ENCODE assay signal across 1 cellular context in the genomic region with DNA sequence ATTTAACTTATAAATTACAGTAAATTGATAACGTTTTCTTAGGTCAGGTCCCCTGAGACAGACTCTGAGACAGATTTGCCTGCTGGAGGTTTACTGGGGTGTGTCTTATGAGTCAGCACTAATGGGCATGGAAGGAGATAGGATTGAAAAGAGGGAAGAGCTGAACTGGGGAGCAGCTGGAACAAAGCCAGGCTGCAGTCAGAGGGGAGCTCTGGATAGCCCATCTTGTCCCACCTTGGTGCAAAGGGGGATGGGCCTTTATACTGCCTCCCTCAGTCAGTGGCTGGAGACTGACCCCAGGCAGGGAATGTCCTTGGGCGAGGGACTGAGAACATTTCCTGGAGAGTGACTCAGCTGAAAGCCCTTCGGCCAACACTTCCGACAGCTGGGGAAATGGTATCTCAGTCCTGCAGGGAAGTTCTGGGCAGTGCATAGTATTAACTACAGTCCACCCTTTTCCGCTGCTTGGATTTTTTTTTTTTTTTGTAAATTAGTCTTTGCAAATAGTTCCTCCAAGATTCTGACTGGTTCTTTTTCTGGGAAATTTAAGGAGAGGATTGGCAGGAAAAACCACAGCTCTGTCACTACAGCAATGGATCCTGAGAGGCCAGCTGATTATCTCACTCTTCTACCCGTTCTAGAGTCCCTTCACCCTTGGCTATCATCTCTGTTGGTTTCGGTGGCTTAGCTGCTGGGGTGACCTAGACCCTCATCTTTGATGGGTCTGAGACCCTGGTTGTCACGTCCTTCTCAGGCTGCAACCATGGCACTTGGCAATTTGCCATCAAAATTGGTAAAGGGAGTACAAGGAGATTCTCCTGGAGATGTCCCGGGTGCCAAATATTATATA.
TF ChIP-seq lines count a peak whose summit lies in the region.

No MANE protein-coding gene starts in this region.

TF ChIP-seq in K562, 482 proteins besides CTCF, POLR2A, EP300 and RAD21 (continued from another document and continues in another):
- peak; percentile 68 for TF ChIP-seq VEZF1 (CRISPR knock-in tag; IDR thresholded peaks at IDR 0.05)
- TF ChIP-seq, protein P1, sequence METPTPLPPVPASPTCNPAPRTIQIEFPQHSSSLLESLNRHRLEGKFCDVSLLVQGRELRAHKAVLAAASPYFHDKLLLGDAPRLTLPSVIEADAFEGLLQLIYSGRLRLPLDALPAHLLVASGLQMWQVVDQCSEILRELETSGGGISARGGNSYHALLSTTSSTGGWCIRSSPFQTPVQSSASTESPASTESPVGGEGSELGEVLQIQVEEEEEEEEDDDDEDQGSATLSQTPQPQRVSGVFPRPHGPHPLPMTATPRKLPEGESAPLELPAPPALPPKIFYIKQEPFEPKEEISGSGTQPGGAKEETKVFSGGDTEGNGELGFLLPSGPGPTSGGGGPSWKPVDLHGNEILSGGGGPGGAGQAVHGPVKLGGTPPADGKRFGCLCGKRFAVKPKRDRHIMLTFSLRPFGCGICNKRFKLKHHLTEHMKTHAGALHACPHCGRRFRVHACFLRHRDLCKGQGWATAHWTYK (CRISPR knock-in tag; IDR thresholded peaks at IDR 0.05), result peak; percentile 74; the same call in 1 of the 2 replicates
- 0 out of 2 replicates have a peak, but pooled peaks have one; percentile 5 for TF ChIP-seq DEAF1 (CRISPR knock-in tag; IDR thresholded peaks at IDR 0.05)
- 0 out of 2 replicates have a peak, but pooled peaks have one; percentile 16 for TF ChIP-seq ZKSCAN1 (IDR thresholded peaks at IDR 0.05; ENCODE audit: low read depth, low read length)
- TF ChIP-seq, protein P2, sequence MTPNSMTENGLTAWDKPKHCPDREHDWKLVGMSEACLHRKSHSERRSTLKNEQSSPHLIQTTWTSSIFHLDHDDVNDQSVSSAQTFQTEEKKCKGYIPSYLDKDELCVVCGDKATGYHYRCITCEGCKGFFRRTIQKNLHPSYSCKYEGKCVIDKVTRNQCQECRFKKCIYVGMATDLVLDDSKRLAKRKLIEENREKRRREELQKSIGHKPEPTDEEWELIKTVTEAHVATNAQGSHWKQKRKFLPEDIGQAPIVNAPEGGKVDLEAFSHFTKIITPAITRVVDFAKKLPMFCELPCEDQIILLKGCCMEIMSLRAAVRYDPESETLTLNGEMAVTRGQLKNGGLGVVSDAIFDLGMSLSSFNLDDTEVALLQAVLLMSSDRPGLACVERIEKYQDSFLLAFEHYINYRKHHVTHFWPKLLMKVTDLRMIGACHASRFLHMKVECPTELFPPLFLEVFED (CRISPR knock-in tag; conservative IDR thresholded peaks at IDR 0.05), result 0 out of 2 replicates have a peak, but pooled peaks have one; percentile 18
- TF ChIP-seq CC2D1A (IDR thresholded peaks at IDR 0.05), result peak; percentile 85
- 0 out of 2 replicates have a peak, but pooled peaks have one; percentile 58 for TF ChIP-seq TCF7 (IDR thresholded peaks at IDR 0.05; ENCODE audit: borderline replicate concordance)
- no peak for TF ChIP-seq ZNF263 (CRISPR knock-in tag; IDR thresholded peaks at IDR 0.05; ENCODE audit: borderline replicate concordance)
- peak; percentile 14 to 91; a peak in 2 of 4 replicates for TF ChIP-seq HDAC1 (IDR thresholded peaks at IDR 0.05)
- TF ChIP-seq GABPA (tag; conservative IDR thresholded peaks at IDR 0.05; ENCODE audit: low read depth), result peak; percentile 73
- TF ChIP-seq MBD2 (IDR thresholded peaks at IDR 0.05; ENCODE audit: borderline replicate concordance, low read depth), result peak; percentile 61
- TF ChIP-seq GATA2 (CRISPR knock-in tag; IDR thresholded peaks at IDR 0.05), result peak; percentile 63
- TF ChIP-seq CHD1 (IDR thresholded peaks at IDR 0.05; ENCODE audit: low read length), result no peak
- peak; percentile 36; the same call in 1 of the 2 replicates for TF ChIP-seq HLTF (IDR thresholded peaks at IDR 0.05)
- TF ChIP-seq ZFPM2 (CRISPR knock-in tag; IDR thresholded peaks at IDR 0.05), result no peak
- TF ChIP-seq MAZ (CRISPR knock-in tag; conservative IDR thresholded peaks at IDR 0.05 in 1 of 2, IDR thresholded peaks at IDR 0.05 in 1 of 2), result peak; percentile 40 to 62; a peak in 2 of 4 replicates
- TF ChIP-seq HMBOX1 (IDR thresholded peaks at IDR 0.05), result peak; percentile 80
- TF ChIP-seq TBL1XR1 (IDR thresholded peaks at IDR 0.05; ENCODE audit: low read length in 2 of 2), result peak in 1 of 2 experiments; percentile 34; a peak in 1 of 4 replicates
- no peak for TF ChIP-seq TRIM25 (IDR thresholded peaks at IDR 0.05; ENCODE audit: borderline replicate concordance)
- peak; percentile 89 for TF ChIP-seq TEAD4 (IDR thresholded peaks at IDR 0.05; ENCODE audit: low read length)
- TF ChIP-seq TEAD4 (CRISPR knock-in tag; IDR thresholded peaks at IDR 0.05; ENCODE audit: borderline replicate concordance), result no peak
- no peak for TF ChIP-seq SAFB2 (IDR thresholded peaks at IDR 0.05; ENCODE audit: borderline replicate concordance, low read depth, low read length, severe bottlenecking)
- no peak; the same call in none of the 2 replicates for TF ChIP-seq MAFK (IDR thresholded peaks at IDR 0.05; ENCODE audit: low read length)
- TF ChIP-seq NBN (IDR thresholded peaks at IDR 0.05; ENCODE audit: low read depth), result peak; percentile 91
- 0 out of 4 replicates have a peak, but pooled peaks of 1 of the 2 experiments have one; percentile 33 for TF ChIP-seq SRF (CRISPR knock-in tag; IDR thresholded peaks at IDR 0.05)
- TF ChIP-seq POLR2AphosphoS5 (IDR thresholded peaks at IDR 0.05; ENCODE audit: control insufficient read depth, insufficient read depth, low read depth, low read length), result peak; percentile 73
- no peak for TF ChIP-seq ATF1 (CRISPR knock-in tag; IDR thresholded peaks at IDR 0.05)
- TF ChIP-seq ATF1 (tag; IDR thresholded peaks at IDR 0.05), result peak; percentile 65
- no peak for TF ChIP-seq ZNF830 (CRISPR knock-in tag; IDR thresholded peaks at IDR 0.05)
- no peak for TF ChIP-seq ZNF445 (CRISPR knock-in tag; IDR thresholded peaks at IDR 0.05; ENCODE audit: low read depth)
- 0 out of 2 replicates have a peak, but pooled peaks have one; percentile 67 for TF ChIP-seq TRIM28 (IDR thresholded peaks at IDR 0.05)
- peak; percentile 62; the same call in 1 of the 2 replicates for TF ChIP-seq PML (IDR thresholded peaks at IDR 0.05; ENCODE audit: low read length)
- TF ChIP-seq CCAR2 (IDR thresholded peaks at IDR 0.05; ENCODE audit: low read depth, low read length), result no peak
- TF ChIP-seq OTX1 (CRISPR knock-in tag; IDR thresholded peaks at IDR 0.05), result 0 out of 2 replicates have a peak, but pooled peaks have one; percentile 50
- TF ChIP-seq NCOA6 (IDR thresholded peaks at IDR 0.05), result 0 out of 2 replicates have a peak, but pooled peaks have one; percentile 4
- TF ChIP-seq MCM3 (IDR thresholded peaks at IDR 0.05), result no peak
- peak in 1 of 2 experiments; percentile 91; a peak in 2 of 3 replicates for TF ChIP-seq CBX3 (IDR thresholded peaks at IDR 0.05; ENCODE audit: borderline replicate concordance in 1 of 2, low read length in 2 of 2)
- no peak for TF ChIP-seq ZNF3 (CRISPR knock-in tag; IDR thresholded peaks at IDR 0.05)
- peak; percentile 66; the same call in 1 of the 2 replicates for TF ChIP-seq MTA2 (IDR thresholded peaks at IDR 0.05; ENCODE audit: low read depth)
- TF ChIP-seq ZKSCAN8 (CRISPR knock-in tag; IDR thresholded peaks at IDR 0.05), result peak; percentile 76; the same call in 1 of the 2 replicates
- TF ChIP-seq HNRNPL (IDR thresholded peaks at IDR 0.05; ENCODE audit: low read depth, low read length), result 0 out of 2 replicates have a peak, but pooled peaks have one; percentile 31
- TF ChIP-seq ZNF583 (CRISPR knock-in tag; IDR thresholded peaks at IDR 0.05), result peak; percentile 74; the same call in 1 of the 2 replicates
- TF ChIP-seq, protein P3, sequence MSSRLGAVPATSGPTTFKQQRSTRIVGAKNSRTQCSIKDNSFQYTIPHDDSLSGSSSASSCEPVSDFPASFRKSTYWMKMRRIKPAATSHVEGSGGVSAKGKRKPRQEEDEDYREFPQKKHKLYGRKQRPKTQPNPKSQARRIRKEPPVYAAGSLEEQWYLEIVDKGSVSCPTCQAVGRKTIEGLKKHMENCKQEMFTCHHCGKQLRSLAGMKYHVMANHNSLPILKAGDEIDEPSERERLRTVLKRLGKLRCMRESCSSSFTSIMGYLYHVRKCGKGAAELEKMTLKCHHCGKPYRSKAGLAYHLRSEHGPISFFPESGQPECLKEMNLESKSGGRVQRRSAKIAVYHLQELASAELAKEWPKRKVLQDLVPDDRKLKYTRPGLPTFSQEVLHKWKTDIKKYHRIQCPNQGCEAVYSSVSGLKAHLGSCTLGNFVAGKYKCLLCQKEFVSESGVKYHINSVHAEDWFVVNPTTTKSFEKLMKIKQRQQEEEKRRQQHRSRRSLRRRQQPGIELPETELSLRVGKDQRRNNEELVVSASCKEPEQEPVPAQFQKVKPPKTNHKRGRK (tag; IDR thresholded peaks at IDR 0.05), result no peak
- peak; percentile 88 for TF ChIP-seq SMAD4 (CRISPR knock-in tag; conservative IDR thresholded peaks at IDR 0.05)
- TF ChIP-seq CREB3L1 (IDR thresholded peaks at IDR 0.05; ENCODE audit: borderline replicate concordance, low read depth), result peak; percentile 68
- TF ChIP-seq, protein P4, sequence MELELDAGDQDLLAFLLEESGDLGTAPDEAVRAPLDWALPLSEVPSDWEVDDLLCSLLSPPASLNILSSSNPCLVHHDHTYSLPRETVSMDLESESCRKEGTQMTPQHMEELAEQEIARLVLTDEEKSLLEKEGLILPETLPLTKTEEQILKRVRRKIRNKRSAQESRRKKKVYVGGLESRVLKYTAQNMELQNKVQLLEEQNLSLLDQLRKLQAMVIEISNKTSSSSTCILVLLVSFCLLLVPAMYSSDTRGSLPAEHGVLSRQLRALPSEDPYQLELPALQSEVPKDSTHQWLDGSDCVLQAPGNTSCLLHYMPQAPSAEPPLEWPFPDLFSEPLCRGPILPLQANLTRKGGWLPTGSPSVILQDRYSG (tag; conservative IDR thresholded peaks at IDR 0.05; ENCODE audit: low read depth), result no peak
- peak; percentile 16 for TF ChIP-seq CHD4 (IDR thresholded peaks at IDR 0.05; ENCODE audit: insufficient read depth, insufficient replicate concordance, low read depth, low read length, poor library complexity, severe bottlenecking)
- TF ChIP-seq RBM15 (IDR thresholded peaks at IDR 0.05; ENCODE audit: insufficient read depth, low read length), result no peak
- TF ChIP-seq NFIC (IDR thresholded peaks at IDR 0.05), result peak; percentile 97
- no peak; the same call in 1 of the 2 replicates for TF ChIP-seq MTA1 (IDR thresholded peaks at IDR 0.05; ENCODE audit: borderline replicate concordance)
- peak; percentile 100 for TF ChIP-seq ZNF316 (IDR thresholded peaks at IDR 0.05)
- TF ChIP-seq TCF3 (CRISPR knock-in tag; IDR thresholded peaks at IDR 0.05), result peak; percentile 85
- TF ChIP-seq ZKSCAN3 (CRISPR knock-in tag; IDR thresholded peaks at IDR 0.05), result no peak
- peak; percentile 94 for TF ChIP-seq LEF1 (IDR thresholded peaks at IDR 0.05)
- TF ChIP-seq SMAD3 (CRISPR knock-in tag; conservative IDR thresholded peaks at IDR 0.05), result 0 out of 2 replicates have a peak, but pooled peaks have one; percentile 58
- 0 out of 2 replicates have a peak, but pooled peaks have one; percentile 19 for TF ChIP-seq ZNF165 (CRISPR knock-in tag; IDR thresholded peaks at IDR 0.05; ENCODE audit: borderline replicate concordance)
- peak; percentile 86 for TF ChIP-seq NCOR1 (IDR thresholded peaks at IDR 0.05)
